ENCODE assay signal across 8 cellular contexts in the genomic region with DNA sequence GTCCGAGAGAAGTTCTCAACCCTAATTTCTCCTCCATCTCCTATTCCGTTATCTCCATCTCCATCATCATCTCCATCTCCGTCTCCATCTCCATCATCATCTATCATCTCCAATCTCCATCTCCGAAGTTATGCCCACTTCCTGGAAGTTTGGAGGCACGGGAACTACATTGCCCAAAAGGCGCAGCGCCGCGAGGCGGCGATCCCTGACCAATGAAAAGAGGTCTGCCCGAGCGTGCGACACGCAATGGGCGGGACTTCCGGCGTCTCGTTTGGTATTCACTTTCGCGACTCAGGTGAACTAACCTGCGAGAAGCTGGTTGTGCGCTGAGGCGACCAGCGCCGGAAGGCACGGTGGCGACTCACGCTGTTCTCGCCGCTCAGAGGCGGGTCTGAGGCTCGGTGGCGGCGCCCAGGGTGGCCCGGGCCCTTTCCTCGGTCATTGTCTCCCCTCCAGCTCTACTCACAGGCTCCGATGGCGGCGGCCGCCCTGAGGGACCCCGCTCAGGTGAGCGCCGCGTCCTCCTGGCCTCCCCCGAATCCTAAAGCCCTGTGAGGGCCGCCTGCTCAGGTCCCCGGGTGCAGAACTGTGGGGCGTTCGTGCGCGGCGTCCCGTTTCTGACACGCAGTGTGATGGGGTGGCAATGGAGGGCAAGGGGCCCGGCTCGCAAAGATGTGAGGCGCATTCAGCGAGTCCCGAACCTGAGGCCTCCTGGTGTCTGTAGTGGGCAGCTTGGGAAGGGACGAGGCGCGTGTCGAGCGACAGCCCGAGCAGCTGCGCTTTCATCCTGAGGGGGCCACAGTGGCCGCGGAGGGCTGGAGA. TPM values are rescaled to one million over a fixed set of nuclear protein-coding genes. Genes with fewer than 3 reads are reported as not detected.
A peak's percentile ranks its signal among the peaks of the same experiment; 100 is the strongest.
DNase-seq lines count a peak whose midpoint lies in the region; ATAC-seq, FAIRE-seq and TF ChIP-seq lines count a peak whose summit lies in the region.
"Not testable (repeated sequence)": the region's sequence is repeated elsewhere in the genome, so short reads cannot be mapped to it uniquely, and the experiment has no call there.

Gene ZNF419 (plus strand): TSS at position 274 of the 822 bp plus-strand sequence. CDS start 201 bp downstream, at position 475.

- H3K9me3 ChIP-seq in RWPE2 (ENCODE audit: severe bottlenecking); neural cell (ENCODE audit: low read length): not testable (repeated sequence)

- peak within 1 kb of the TSS; percentile 78 for H3K4me3 Mint-ChIP-seq in stimulated activated naive CD8-positive, alpha-beta T cell treated with anti-CD3 and anti-CD28 coated beads, Interleukin-15, Interleukin-2, amounts not matched to agents 100 ng/mL and 50 ng/mL, for 24 hours

- TF ChIP-seq RAD21 in neural cell (conservative IDR thresholded peaks at IDR 0.05) = not testable (repeated sequence)

- H3K27me3 Mint-ChIP-seq in stimulated activated naive CD8-positive, alpha-beta T cell treated with anti-CD3 and anti-CD28 coated beads, Interleukin-15, Interleukin-2, amounts not matched to agents 100 ng/mL and 50 ng/mL, for 24 hours = not testable (repeated sequence)

- H3K9ac ChIP-seq in neural cell (ENCODE audit: low read length) = peak within 1 kb of the TSS; percentile 82

- peak within 1 kb of the TSS; percentile 56 for H2AFZ ChIP-seq in neural cell (ENCODE audit: low read depth, low read length)

- H3K4me3 ChIP-seq in RWPE2 (ENCODE audit: severe bottlenecking) (peak within 1 kb of the TSS; percentile 93), fibroblast of villous mesenchyme (ENCODE audit: low read depth, low read length) (peak within 1 kb of the TSS; percentile 96), neural cell (ENCODE audit: low read length) (peak within 1 kb of the TSS; percentile 77)

- H3K4me2 ChIP-seq in neural cell (ENCODE audit: low read length) = peak within 1 kb of the TSS; percentile 45

- H3K9me3 Mint-ChIP-seq in stimulated activated naive CD8-positive, alpha-beta T cell treated with anti-CD3 and anti-CD28 coated beads, Interleukin-15, Interleukin-2, amounts not matched to agents 100 ng/mL and 50 ng/mL, for 24 hours = peaks cover 28% of the 10 kb centered on the region

- ATAC-seq in RWPE2 (ENCODE audit: low read depth) = peak; percentile 100

- H3K4me1 ChIP-seq in RWPE2 (ENCODE audit: insufficient read depth, poor library complexity, severe bottlenecking) = not testable (repeated sequence)

- not testable (repeated sequence) for H3F3A ChIP-seq in neural cell (ENCODE audit: insufficient read depth, low read length, poor library complexity, severe bottlenecking)

- not testable (repeated sequence) for TF ChIP-seq CTCF in RWPE2 (IDR thresholded peaks at IDR 0.05; ENCODE audit: poor library complexity, severe bottlenecking)
- TF ChIP-seq CTCF in fibroblast of villous mesenchyme (IDR thresholded peaks at IDR 0.05; ENCODE audit: insufficient read depth, low read depth, low read length) = peak; percentile 11
- TF ChIP-seq CTCF in neural cell (IDR thresholded peaks at IDR 0.05; ENCODE audit: poor library complexity, severe bottlenecking) = peak; percentile 31

- not testable (repeated sequence) for TF ChIP-seq EP300 in neural cell (conservative IDR thresholded peaks at IDR 0.05; ENCODE audit: poor library complexity, severe bottlenecking)

- H3K27ac ChIP-seq in RWPE2 (ENCODE audit: poor library complexity, severe bottlenecking) = not testable (repeated sequence)
- H3K27ac ChIP-seq in neural cell (ENCODE audit: low read length) = peak within 1 kb of the TSS; percentile 68

- H3K36me3 ChIP-seq in RWPE2 (ENCODE audit: low read depth) = peaks cover 20% of the 10 kb centered on the region
- not testable (repeated sequence) for H3K36me3 ChIP-seq in neural cell (ENCODE audit: insufficient read depth, low read length)

- H3K4me1 Mint-ChIP-seq in stimulated activated naive CD8-positive, alpha-beta T cell treated with anti-CD3 and anti-CD28 coated beads, Interleukin-15, Interleukin-2, amounts not matched to agents 100 ng/mL and 50 ng/mL, for 24 hours (ENCODE audit: low read depth) = peaks cover 13% of the 10 kb centered on the region

- H4K20me1 ChIP-seq in neural cell (ENCODE audit: insufficient read depth) = not testable (repeated sequence)

- TF ChIP-seq POLR2A in H54 (IDR thresholded peaks at IDR 0.05; ENCODE audit: low read depth, low read length) = peak; percentile 67

- not testable (repeated sequence) for H3K27me3 ChIP-seq in RWPE2 (ENCODE audit: insufficient read depth, poor library complexity, severe bottlenecking); neural cell (ENCODE audit: insufficient read depth, low read depth, low read length)

- H3K79me2 ChIP-seq in neural cell (replicated peaks; ENCODE audit: insufficient read depth, low read length) = not testable (repeated sequence)

- not testable (repeated sequence) for FAIRE-seq in H54 (lab: Jason Lieb, UNC)

- peak within 1 kb of the TSS; percentile 83 for H3K27ac Mint-ChIP-seq in stimulated activated naive CD8-positive, alpha-beta T cell treated with anti-CD3 and anti-CD28 coated beads, Interleukin-15, Interleukin-2, amounts not matched to agents 100 ng/mL and 50 ng/mL, for 24 hours

- not testable (repeated sequence) for H3K9me2 ChIP-seq in neural cell (ENCODE audit: insufficient read depth, low read length)

- peaks cover 55% of the 10 kb centered on the region for H3K36me3 Mint-ChIP-seq in stimulated activated naive CD8-positive, alpha-beta T cell treated with anti-CD3 and anti-CD28 coated beads, Interleukin-15, Interleukin-2, amounts not matched to agents 100 ng/mL and 50 ng/mL, for 24 hours (ENCODE audit: low read depth)

- DNase-seq in ELR (ENCODE audit: low read depth) = peak; percentile 88
- peak; percentile 99 for DNase-seq in H54 (ENCODE audit: insufficient read length, low spot score)
- peak; percentile 89 for DNase-seq in M059J (ENCODE audit: low read depth)
- peak; percentile 93 for DNase-seq in RWPE2 (ENCODE audit: low spot score)
- peak; percentile 92 for DNase-seq in activated effector memory CD4-positive, alpha-beta T cell treated with Interleukin-2 at 50 U/mL for 16 hours
- DNase-seq in fibroblast of villous mesenchyme (ENCODE audit: low read depth) = peak; percentile 77

TF ChIP-seq in neural cell, 6 proteins besides CTCF, POLR2A, EP300 and RAD21:
- TF ChIP-seq, protein P1, sequence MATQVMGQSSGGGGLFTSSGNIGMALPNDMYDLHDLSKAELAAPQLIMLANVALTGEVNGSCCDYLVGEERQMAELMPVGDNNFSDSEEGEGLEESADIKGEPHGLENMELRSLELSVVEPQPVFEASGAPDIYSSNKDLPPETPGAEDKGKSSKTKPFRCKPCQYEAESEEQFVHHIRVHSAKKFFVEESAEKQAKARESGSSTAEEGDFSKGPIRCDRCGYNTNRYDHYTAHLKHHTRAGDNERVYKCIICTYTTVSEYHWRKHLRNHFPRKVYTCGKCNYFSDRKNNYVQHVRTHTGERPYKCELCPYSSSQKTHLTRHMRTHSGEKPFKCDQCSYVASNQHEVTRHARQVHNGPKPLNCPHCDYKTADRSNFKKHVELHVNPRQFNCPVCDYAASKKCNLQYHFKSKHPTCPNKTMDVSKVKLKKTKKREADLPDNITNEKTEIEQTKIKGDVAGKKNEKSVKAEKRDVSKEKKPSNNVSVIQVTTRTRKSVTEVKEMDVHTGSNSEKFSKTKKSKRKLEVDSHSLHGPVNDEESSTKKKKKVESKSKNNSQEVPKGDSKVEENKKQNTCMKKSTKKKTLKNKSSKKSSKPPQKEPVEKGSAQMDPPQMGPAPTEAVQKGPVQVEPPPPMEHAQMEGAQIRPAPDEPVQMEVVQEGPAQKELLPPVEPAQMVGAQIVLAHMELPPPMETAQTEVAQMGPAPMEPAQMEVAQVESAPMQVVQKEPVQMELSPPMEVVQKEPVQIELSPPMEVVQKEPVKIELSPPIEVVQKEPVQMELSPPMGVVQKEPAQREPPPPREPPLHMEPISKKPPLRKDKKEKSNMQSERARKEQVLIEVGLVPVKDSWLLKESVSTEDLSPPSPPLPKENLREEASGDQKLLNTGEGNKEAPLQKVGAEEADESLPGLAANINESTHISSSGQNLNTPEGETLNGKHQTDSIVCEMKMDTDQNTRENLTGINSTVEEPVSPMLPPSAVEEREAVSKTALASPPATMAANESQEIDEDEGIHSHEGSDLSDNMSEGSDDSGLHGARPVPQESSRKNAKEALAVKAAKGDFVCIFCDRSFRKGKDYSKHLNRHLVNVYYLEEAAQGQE (IDR thresholded peaks at IDR 0.05; ENCODE audit: borderline replicate concordance) = peak; percentile 53
- peak; percentile 88 for TF ChIP-seq POLR2AphosphoS5 (IDR thresholded peaks at IDR 0.05)
- peak; percentile 83 for TF ChIP-seq TAF1 (IDR thresholded peaks at IDR 0.05; ENCODE audit: low read depth)
- peak; percentile 48 for TF ChIP-seq SMC3 (conservative IDR thresholded peaks at IDR 0.05; ENCODE audit: poor library complexity)
- peak; percentile 76 for TF ChIP-seq MXI1 (conservative IDR thresholded peaks at IDR 0.05; ENCODE audit: poor library complexity, severe bottlenecking)

RNA-seq across cellular contexts. Expression of gene ZNF419, which starts in this region (rescaled TPM):
- total RNA-seq in M059J (2014; rRNA removed; shearing (Covaris generic)) = 22.2 and 24.0 TPM in 2 replicates
- total RNA-seq in fibroblast of villous mesenchyme = 10.4 and 13.5 TPM in 2 replicates
- 34.5 and 46.3 TPM in 2 replicates for polyA plus RNA-seq in neural cell
- 39.0 and 44.2 TPM in 2 replicates for polyA minus RNA-seq in neural cell
